ENCODE assay signal across 31 cellular contexts in the genomic region with DNA sequence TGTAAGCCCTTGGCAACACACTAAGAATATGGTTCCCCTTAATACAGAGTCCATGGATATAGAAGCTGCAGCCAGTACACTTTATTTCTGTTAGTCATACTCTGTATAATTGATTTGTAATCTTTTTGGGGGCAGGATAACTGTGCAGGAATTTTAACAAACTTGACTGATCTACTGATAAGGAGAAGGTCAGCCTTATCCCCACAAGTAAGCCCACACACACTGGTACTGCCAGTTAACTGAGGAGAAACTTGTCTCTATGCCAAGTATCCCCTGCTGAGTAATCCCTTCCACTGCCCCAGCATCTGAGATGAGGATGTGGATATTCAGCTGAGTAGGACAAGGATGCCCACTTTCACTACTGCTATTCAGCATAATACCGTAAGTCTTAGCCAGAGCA.
"Had no signal": no experiment of that assay in that cellular context is flagged by ENCODE, and none has a peak within 500 bp of the region (broad histone marks: within the 10 kb centered on the region; RNA-seq: fewer than 3 reads in every experiment).

No MANE protein-coding gene starts in this region.

- H3K4me3 Mint-ChIP-seq: activated B cell treated with CpG ODN at 0.5 μM for 24 hours; activated CD8-positive, alpha-beta T cell treated with anti-CD3 and anti-CD28 coated beads for 36 hours; activated naive CD4-positive, alpha-beta T cell treated with anti-CD3 and anti-CD28 coated beads, Interleukin-2, amount 10 ng/mL, durations not matched to agents 7 days and 5 days; activated naive CD8-positive, alpha-beta T cell treated with anti-CD3 and anti-CD28 coated beads, Interleukin-2, amount 10 ng/mL, durations not matched to agents 7 days and 5 days; activated T-cell treated with anti-CD3 and anti-CD28 coated beads, Interleukin-2, amount 50 U/mL, for 4 hours; effector memory CD8-positive, alpha-beta T cell; T-helper 1 cell treated with Interleukin-12 subunit alpha and Interleukin-12 subunit beta and Interleukin-4 antibody, amounts not matched to agents 30 μg/mL and 1 μg/mL, for 36 hours had no signal

- H3K27me3 ChIP-seq: ascending aorta, body of pancreas, esophagus muscularis mucosa, foreskin keratinocyte, gastrocnemius medialis, heart left ventricle had no signal

- H3K27ac ChIP-seq: ascending aorta, body of pancreas, esophagus muscularis mucosa, foreskin keratinocyte, gastrocnemius medialis, heart left ventricle, VCaP had no signal

- H3K36me3 Mint-ChIP-seq: activated naive CD4-positive, alpha-beta T cell treated with anti-CD3 and anti-CD28 coated beads, Interleukin-2, amount 10 ng/mL, durations not matched to agents 7 days and 5 days; activated naive CD4-positive, alpha-beta T cell treated with anti-CD3 and anti-CD28 coated beads, Interleukin-2, amount 50 U/mL, for 72 hours; activated naive CD8-positive, alpha-beta T cell treated with anti-CD3 and anti-CD28 coated beads, Interleukin-2, amount 10 ng/mL, durations not matched to agents 7 days and 5 days had no signal

- H3K4me1 Mint-ChIP-seq: activated B cell treated with CpG ODN at 0.5 μM for 24 hours; activated naive CD4-positive, alpha-beta T cell treated with anti-CD3 and anti-CD28 coated beads, Interleukin-2, amount 10 ng/mL, durations not matched to agents 7 days and 5 days; activated naive CD8-positive, alpha-beta T cell treated with anti-CD3 and anti-CD28 coated beads, Interleukin-2, amount 10 ng/mL, durations not matched to agents 7 days and 5 days had no signal

- H3K9me3 Mint-ChIP-seq: activated CD8-positive, alpha-beta T cell treated with anti-CD3 and anti-CD28 coated beads for 36 hours; activated naive CD4-positive, alpha-beta T cell treated with anti-CD3 and anti-CD28 coated beads, Interleukin-2, amount 10 ng/mL, durations not matched to agents 7 days and 5 days; effector memory CD8-positive, alpha-beta T cell had no signal

- H3K4me1 ChIP-seq: ascending aorta, body of pancreas, esophagus muscularis mucosa, foreskin keratinocyte, gastrocnemius medialis, heart left ventricle had no signal

- H3K9me3 ChIP-seq: body of pancreas, gastrocnemius medialis had no signal

- ATAC-seq: activated CD4-positive, CD25-positive, alpha-beta regulatory T cell treated with anti-CD3 and anti-CD28 coated beads, Interleukin-2, amount 50 U/mL, for 24 hours; activated CD8-positive, alpha-beta T cell treated with anti-CD3 and anti-CD28 coated beads for 36 hours; activated naive CD4-positive, alpha-beta T cell treated with anti-CD3 and anti-CD28 coated beads, Interleukin-2, amount 50 U/mL, for 72 hours; activated T-cell treated with anti-CD3 and anti-CD28 coated beads, Interleukin-2, amount 50 U/mL, for 4 hours; body of pancreas; effector memory CD8-positive, alpha-beta T cell; foreskin keratinocyte; gastrocnemius medialis; heart left ventricle had no signal

- FAIRE-seq: colon had no signal

- H3K4me3 ChIP-seq: ascending aorta, body of pancreas, esophagus muscularis mucosa, gastrocnemius medialis, heart left ventricle had no signal

- H3K27me3 Mint-ChIP-seq: activated CD8-positive, alpha-beta T cell treated with anti-CD3 and anti-CD28 coated beads for 36 hours; activated naive CD4-positive, alpha-beta T cell treated with anti-CD3 and anti-CD28 coated beads, Interleukin-2, amount 10 ng/mL, durations not matched to agents 7 days and 5 days; activated naive CD8-positive, alpha-beta T cell treated with anti-CD3 and anti-CD28 coated beads, Interleukin-2, amount 10 ng/mL, durations not matched to agents 7 days and 5 days; effector memory CD8-positive, alpha-beta T cell had no signal

- H3K27ac Mint-ChIP-seq: activated B cell treated with CpG ODN at 0.5 μM for 24 hours; activated CD8-positive, alpha-beta T cell treated with anti-CD3 and anti-CD28 coated beads for 36 hours; activated naive CD4-positive, alpha-beta T cell treated with anti-CD3 and anti-CD28 coated beads, Interleukin-2, amount 10 ng/mL, durations not matched to agents 7 days and 5 days; activated naive CD4-positive, alpha-beta T cell treated with anti-CD3 and anti-CD28 coated beads, Interleukin-2, amount 50 U/mL, for 72 hours; activated naive CD8-positive, alpha-beta T cell treated with anti-CD3 and anti-CD28 coated beads, Interleukin-2, amount 10 ng/mL, durations not matched to agents 7 days and 5 days; activated T-helper 2 cell treated with anti-CD3 and anti-CD28 coated beads, Interferon-gamma antibody, Interleukin-2, Interleukin-4, amounts not matched to agents 10 μg/mL and 5 μg/mL and 100 μg/mL, durations not matched to agents 14 hours and 24 hours and 36 hours; effector memory CD8-positive, alpha-beta T cell; T-helper 1 cell treated with Interleukin-12 subunit alpha and Interleukin-12 subunit beta and Interleukin-4 antibody, amounts not matched to agents 30 μg/mL and 1 μg/mL, for 36 hours had no signal

- DNase-seq: activated B cell treated with CpG ODN at 0.5 μM for 24 hours; activated CD4-positive, alpha-beta T cell treated with anti-CD3 and anti-CD28 coated beads for 48 hours; activated CD4-positive, alpha-beta T cell treated with anti-CD3 and anti-CD28 coated beads, Interleukin-2, amount 50 U/mL, for 1 hour; activated CD4-positive, alpha-beta T cell treated with anti-CD3 and anti-CD28 coated beads, Interleukin-2, amount 50 U/mL, for 48 hours; activated CD8-positive, alpha-beta memory T cell treated with anti-CD3 and anti-CD28 coated beads for 24 hours; activated CD8-positive, alpha-beta T cell treated with anti-CD3 and anti-CD28 coated beads for 36 hours; activated effector memory CD4-positive, alpha-beta T cell treated with anti-CD3 and anti-CD28 coated beads, Interleukin-2, amount 50 U/mL, for 16 hours; activated naive CD4-positive, alpha-beta T cell treated with anti-CD3 and anti-CD28 coated beads, Interleukin-2, amount 10 ng/mL, durations not matched to agents 7 days and 5 days; activated naive CD8-positive, alpha-beta T cell treated with anti-CD3 and anti-CD28 coated beads, Interleukin-2, amount 10 ng/mL, durations not matched to agents 7 days and 5 days; activated T-cell treated with anti-CD3 and anti-CD28 coated beads, Interleukin-2, amount 50 U/mL, for 4 hours; body of pancreas; caudate nucleus; cortex of kidney; dermis blood vessel endothelial cell; effector CD4-positive, alpha-beta T cell; effector memory CD8-positive, alpha-beta T cell; erythroblast; foreskin keratinocyte; gastrocnemius medialis; glutamatergic neuron; heart left ventricle; hypothalamus; T-helper 9 cell had no signal

- H3K36me3 ChIP-seq: ascending aorta, esophagus muscularis mucosa, gastrocnemius medialis, heart left ventricle had no signal
